18 cellular contexts compared by ENCODE assay signal in genomic region chr19:4302238-4302630, GRCh38. TPM values are rescaled to one million over a fixed set of nuclear protein-coding genes. Genes with fewer than 3 reads are reported as not detected.
DNase-seq lines count a peak whose midpoint lies in the region; ATAC-seq and TF ChIP-seq lines count a peak whose summit lies in the region.
"Had no signal": no experiment of that assay in that cellular context is flagged by ENCODE, and none has a peak within 500 bp of the region (broad histone marks: within the 10 kb centered on the region; RNA-seq: fewer than 3 reads in every experiment).

A gene with protein sequence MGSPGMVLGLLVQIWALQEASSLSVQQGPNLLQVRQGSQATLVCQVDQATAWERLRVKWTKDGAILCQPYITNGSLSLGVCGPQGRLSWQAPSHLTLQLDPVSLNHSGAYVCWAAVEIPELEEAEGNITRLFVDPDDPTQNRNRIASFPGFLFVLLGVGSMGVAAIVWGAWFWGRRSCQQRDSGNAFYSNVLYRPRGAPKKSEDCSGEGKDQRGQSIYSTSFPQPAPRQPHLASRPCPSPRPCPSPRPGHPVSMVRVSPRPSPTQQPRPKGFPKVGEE (minus strand): TSS chr19:4302389. CDS start chr19:4302385, 4 bp downstream.

- DNase-seq in activated CD4-positive, alpha-beta T cell treated with anti-CD3 and anti-CD28 coated beads for 36 hours, result peak; percentile 52
- no peak for DNase-seq in activated CD4-positive, alpha-beta T cell treated with anti-CD3 and anti-CD28 coated beads, Interleukin-2, amount 50 U/mL, for 4 hours
- DNase-seq in T-cell (peak in 16 of 34 experiments; percentile 12 to 51 (median 22)), colonic mucosa (no peak), occipital lobe (lab: John Stamatoyannopoulos, UW) (no peak), adrenal gland (no peak)
- DNase-seq: activated gamma-delta T cell, hippocampal formation, left lung, NCI-H1694 treated with DMSO at 0.1 percent for 48 hours, NCI-H748 treated with DMSO at 0.1 percent for 48 hours, Right ventricle myocardium superior, testis had no signal

- H3K4me1 ChIP-seq in colonic mucosa (no peaks in the 10 kb centered on the region), rectal smooth muscle tissue (ENCODE audit: control insufficient read depth, insufficient read depth, low read length) (no peaks in the 10 kb centered on the region), adrenal gland (replicated peaks in 1 of 2) (no peaks in the 10 kb centered on the region)
- H3K4me1 ChIP-seq: testis had no signal

- H3K9me3 Mint-ChIP-seq in activated CD4-positive, alpha-beta T cell treated with anti-CD3 and anti-CD28 coated beads for 36 hours (ENCODE audit: low read depth), result no peaks in the 10 kb centered on the region
- no peaks in the 10 kb centered on the region for H3K9me3 Mint-ChIP-seq in T-cell

- H3K27ac ChIP-seq in colonic mucosa (no peak within 1 kb of the TSS), rectal smooth muscle tissue (ENCODE audit: low read depth, low read length) (no peak within 1 kb of the TSS), adrenal gland (no peak within 1 kb of the TSS)
- H3K27ac ChIP-seq: left lung, neutrophil, skin epidermis, testis had no signal

- CTCF ChIA-PET in activated CD4-positive, alpha-beta T cell treated with anti-CD3 and anti-CD28 coated beads for 36 hours (lab: Charles Lee), result interaction anchor here (0.5 to 1.2 kb wide), 6 partner anchors 17 to 1643 kb away, joined by 3 to 4 read pairs (median 3); no protein-coding TSS in a partner anchor
- CTCF ChIA-PET in T-cell (lab: Charles Lee), result no interaction called here

- TF ChIP-seq POLR2A in adrenal gland (IDR thresholded peaks at IDR 0.05), result no peak

- TF ChIP-seq CTCF in colonic mucosa (IDR thresholded peaks at IDR 0.05), result no peak
- TF ChIP-seq CTCF in adrenal gland (IDR thresholded peaks at IDR 0.05), result no peak

- peaks cover 44% of the 10 kb centered on the region for H3K4me1 Mint-ChIP-seq in activated CD4-positive, alpha-beta T cell treated with anti-CD3 and anti-CD28 coated beads for 36 hours
- peaks cover 37 to 42% (median 39%) of the 10 kb centered on the region in 3 donors for H3K4me1 Mint-ChIP-seq in T-cell

- H3K9ac ChIP-seq in colonic mucosa (ENCODE audit: low read depth in 2 of 2, low read length in 2 of 2) (peak within 1 kb of the TSS; percentile 5 to 35), rectal smooth muscle tissue (ENCODE audit: low read length) (no peak within 1 kb of the TSS)

- H3K4me3 Mint-ChIP-seq in activated CD4-positive, alpha-beta T cell treated with anti-CD3 and anti-CD28 coated beads for 36 hours, result peak within 1 kb of the TSS; percentile 79
- H3K4me3 Mint-ChIP-seq in T-cell, result peak within 1 kb of the TSS; percentile 83 to 95 (median 84)

- H3K36me3 Mint-ChIP-seq in activated CD4-positive, alpha-beta T cell treated with anti-CD3 and anti-CD28 coated beads for 36 hours (ENCODE audit: low read depth), result no peaks in the 10 kb centered on the region
- no peaks in the 10 kb centered on the region for H3K36me3 Mint-ChIP-seq in T-cell

- POLR2A ChIA-PET in activated CD4-positive, alpha-beta T cell treated with anti-CD3 and anti-CD28 coated beads for 36 hours (lab: Charles Lee), result interaction anchor here (1.3 kb wide), 1 partner anchor 41 kb away, joined by 4 read pairs; the partner anchor contains the start of gene MPND
- POLR2A ChIA-PET in T-cell (lab: Charles Lee), result interaction anchor here (0.6 to 0.8 kb wide), 3 partner anchors 40 to 1249 kb away, joined by 3 to 4 read pairs (median 3); no protein-coding TSS in a partner anchor

- peak within 1 kb of the TSS; percentile 92 for H3K27ac Mint-ChIP-seq in activated CD4-positive, alpha-beta T cell treated with anti-CD3 and anti-CD28 coated beads for 36 hours
- peak within 1 kb of the TSS; percentile 92 to 94 for H3K27ac Mint-ChIP-seq in T-cell

- H3K9me3 ChIP-seq in colonic mucosa (no peaks in the 10 kb centered on the region), adrenal gland (replicated peaks in 1 of 3) (no peaks in the 10 kb centered on the region)
- H3K9me3 ChIP-seq: left lung, neutrophil, testis had no signal

- 40 to 53% (median 52%) methylated on average over 5 to 7 of the region's 7 CpGs for WGBS in adrenal gland, 4 donors

- no peaks in the 10 kb centered on the region for H3K27me3 ChIP-seq in colonic mucosa
- H3K27me3 ChIP-seq in rectal smooth muscle tissue (ENCODE audit: control insufficient read depth, insufficient read depth, low read length), result peaks cover 3% of the 10 kb centered on the region
- peaks cover 8% of the 10 kb centered on the region for H3K27me3 ChIP-seq in adrenal gland
- H3K27me3 ChIP-seq: testis had no signal

- H3K4me3 ChIP-seq in colonic mucosa (no peak within 1 kb of the TSS), rectal smooth muscle tissue (ENCODE audit: low read length) (peak within 1 kb of the TSS; percentile 8), adrenal gland (no peak within 1 kb of the TSS)
- H3K4me3 ChIP-seq: left lung, skin epidermis, testis had no signal

- peak; percentile 17 for ATAC-seq in activated CD4-positive, alpha-beta T cell treated with anti-CD3 and anti-CD28 coated beads for 36 hours
- peak; percentile 33 to 64 (median 48) for ATAC-seq in T-cell (replicated peaks in 1 of 4)
- ATAC-seq in HG03135 (IDR thresholded peaks at IDR 0.05; ENCODE audit: unreplicated experiment), result no peak
- ATAC-seq: left lung had no signal

- H3K36me3 ChIP-seq in colonic mucosa (no peaks in the 10 kb centered on the region), rectal smooth muscle tissue (ENCODE audit: control insufficient read depth, insufficient read depth, low read length) (no peaks in the 10 kb centered on the region), adrenal gland (replicated peaks in 1 of 2) (no peaks in the 10 kb centered on the region)
- H3K36me3 ChIP-seq: left lung, neutrophil had no signal

- intact Hi-C loops in activated CD4-positive, alpha-beta T cell treated with anti-CD3 and anti-CD28 coated beads for 36 hours (cut with DNase I, micrococcal nuclease), result loop anchor here (2.0 to 5.0 kb wide), 2 partner anchors 35 to 73 kb away; partner anchors contain the start of gene EBI3 (in 1 of the 2)
- intact Hi-C loops in colonic mucosa (cut with DNase I), result no loop called here
- intact Hi-C loops in adrenal gland (cut with DNase I), result no loop called here

- H3K27me3 Mint-ChIP-seq in activated CD4-positive, alpha-beta T cell treated with anti-CD3 and anti-CD28 coated beads for 36 hours, result no peaks in the 10 kb centered on the region
- no peaks in the 10 kb centered on the region for H3K27me3 Mint-ChIP-seq in T-cell

RNA-seq across cellular contexts. Expression of the gene that starts here (rescaled TPM):
- total RNA-seq in activated CD4-positive, alpha-beta T cell treated with anti-CD3 and anti-CD28 coated beads for 36 hours, result 10 to 100 TPM; 15.8 to 16.1 TPM
- 10 to 100 TPM; 13.5 to 44.0 (median 32.4) TPM for total RNA-seq in T-cell
- total RNA-seq in colonic mucosa, result under 1 TPM in 1 of 2 donors, not detected in 1; 0.74 TPM
- 2.7 TPM for total RNA-seq in occipital lobe
- under 1 TPM in 1 of 8 donors, not detected in 7; 0.25 TPM for total RNA-seq in adrenal gland
- under 1 TPM in 2 of 3 donors, not detected in 1; 0.17 to 0.24 TPM for polyA plus RNA-seq in adrenal gland
- total RNA-seq: A172 had no signal

Comparison
In these comparisons a context has a peak if more than half of its experiments do, and no peak if none do; other contexts are left out.
1. intact Hi-C loops: an anchor here in activated CD4-positive, alpha-beta T cell treated with anti-CD3 and anti-CD28 coated beads for 36 hours (2.0 to 5.0 kb wide); none called in colonic mucosa and adrenal gland.